33 cellular contexts compared by ENCODE assay signal in genomic region chr16:53176434-53176833, GRCh38.
"Had no signal": no experiment of that assay in that cellular context is flagged by ENCODE, and none has a peak within 500 bp of the region (broad histone marks: within the 10 kb centered on the region; RNA-seq: fewer than 3 reads in every experiment).

No MANE protein-coding gene starts in this region.

- DNase-seq: activated B cell treated with CpG ODN at 0.5 μM for 24 hours; activated CD4-positive, alpha-beta memory T cell treated with anti-CD3 and anti-CD28 coated beads for 36 hours; activated CD4-positive, alpha-beta T cell treated with anti-CD3 and anti-CD28 coated beads for 48 hours; activated CD4-positive, alpha-beta T cell treated with anti-CD3 and anti-CD28 coated beads, Interleukin-2, amount 50 U/mL, for 1 hour; activated CD8-positive, alpha-beta memory T cell treated with anti-CD3 and anti-CD28 coated beads, Interleukin-2, amount 10 ng/mL, durations not matched to agents 7 days and 5 days; activated CD8-positive, alpha-beta memory T cell treated with anti-CD3 and anti-CD28 coated beads, Interleukin-2, amount 50 U/mL, for 4 hours; activated CD8-positive, alpha-beta T cell treated with anti-CD3 and anti-CD28 coated beads, Interleukin-2, amount 10 ng/mL, durations not matched to agents 7 days and 5 days; activated effector memory CD4-positive, alpha-beta T cell treated with anti-CD3 and anti-CD28 coated beads, Interleukin-2, amount 50 U/mL, for 16 hours; activated naive CD4-positive, alpha-beta T cell treated with anti-CD3 and anti-CD28 coated beads for 36 hours; activated naive CD8-positive, alpha-beta T cell treated with anti-CD3 and anti-CD28 coated beads for 36 hours; activated naive CD8-positive, alpha-beta T cell treated with anti-CD3 and anti-CD28 coated beads, Interleukin-2, amount 50 U/mL, for 24 hours; activated T-cell treated with anti-CD3 and anti-CD28 coated beads, Interleukin-2, amount 50 U/mL, for 1 hour; activated T-cell treated with anti-CD3 and anti-CD28 coated beads, Interleukin-2, amount 50 U/mL, for 48 hours; adrenal gland; amygdala; aorta; central memory CD4-positive, alpha-beta T cell; cerebellar nuclear complex; colonic mucosa; effector CD8-positive, alpha-beta T cell; esophagus squamous epithelium; foreskin melanocyte; head of caudate nucleus; hippocampal formation; T1000; WERI-Rb-1 had no signal

- H3K4me3 ChIP-seq: adrenal gland, breast epithelium, cardiac muscle cell, colonic mucosa, esophagus squamous epithelium, gastroesophageal sphincter had no signal

- H3K27me3 ChIP-seq: adrenal gland, breast epithelium, cardiac muscle cell, colonic mucosa, esophagus squamous epithelium, gastroesophageal sphincter had no signal

- FAIRE-seq: endometrium, endothelial cell of umbilical vein had no signal

- H3K27ac ChIP-seq: adrenal gland, breast epithelium, cardiac muscle cell, colonic mucosa, epithelial cell of prostate, esophagus squamous epithelium, gastroesophageal sphincter, WERI-Rb-1 had no signal

- H3K9me3 ChIP-seq: adrenal gland, breast epithelium, colonic mucosa, esophagus squamous epithelium, gastroesophageal sphincter had no signal

- H3K36me3 ChIP-seq: adrenal gland, breast epithelium, colonic mucosa, WERI-Rb-1 had no signal

- H3K4me1 ChIP-seq: breast epithelium, colonic mucosa had no signal

- ATAC-seq: activated CD4-positive, CD25-positive, alpha-beta regulatory T cell treated with anti-CD3 and anti-CD28 coated beads, Interleukin-2, amount 50 U/mL, for 24 hours; activated CD8-positive, alpha-beta memory T cell treated with anti-CD3 and anti-CD28 coated beads, Interleukin-2, amount 10 ng/mL, durations not matched to agents 7 days and 5 days; activated CD8-positive, alpha-beta T cell treated with anti-CD3 and anti-CD28 coated beads, Interleukin-2, amount 10 ng/mL, durations not matched to agents 7 days and 5 days; activated naive CD8-positive, alpha-beta T cell treated with anti-CD3 and anti-CD28 coated beads, Interleukin-2, amount 50 U/mL, for 24 hours; gastroesophageal sphincter had no signal
